Comparison of ENCODE assay signal across 1 cellular context in the genomic region with DNA sequence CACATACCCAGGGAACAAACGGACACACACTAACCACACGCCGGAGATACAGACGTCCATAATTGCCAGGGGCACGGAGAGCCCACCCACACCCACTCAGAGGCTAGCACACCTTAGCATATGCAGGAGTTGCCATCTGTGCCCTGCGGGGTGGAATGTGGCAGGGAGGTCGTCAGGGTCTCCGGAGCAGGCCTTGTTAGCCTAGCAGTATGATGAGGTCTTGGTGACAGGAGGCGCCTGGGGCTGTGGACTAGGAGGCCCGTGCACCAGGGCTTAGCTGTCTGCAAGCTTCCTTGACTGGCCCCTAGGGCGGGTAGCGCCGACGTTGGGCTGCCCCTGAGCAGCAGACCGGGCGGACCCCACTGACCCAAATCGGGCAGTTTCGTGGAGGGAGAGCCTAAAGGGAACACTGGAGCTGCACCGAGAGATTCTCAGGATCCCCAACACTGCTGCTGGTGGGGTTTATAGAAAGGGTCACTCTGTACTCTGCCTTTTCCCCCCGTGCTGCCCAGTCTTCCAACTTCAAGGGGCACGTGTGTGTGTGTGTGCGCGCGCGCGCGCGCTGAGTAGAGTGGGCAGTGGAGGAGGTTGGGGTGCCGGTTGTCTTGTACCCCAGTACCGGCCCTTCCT.
TF ChIP-seq lines count a peak whose summit lies in the region.

No MANE protein-coding gene starts in this region.

TF ChIP-seq in SK-N-SH treated with all-trans-retinoic acid at 6 μM for 48 hours, 23 proteins besides CTCF, POLR2A, EP300 and RAD21 (continued from another document):
- TF ChIP-seq ARNTL (CRISPR knock-in tag; IDR thresholded peaks at IDR 0.05; ENCODE audit: borderline replicate concordance, low read depth): no peak
- TF ChIP-seq ZFP3 (CRISPR knock-in tag; IDR thresholded peaks at IDR 0.05): no peak
